In the genomic region with DNA sequence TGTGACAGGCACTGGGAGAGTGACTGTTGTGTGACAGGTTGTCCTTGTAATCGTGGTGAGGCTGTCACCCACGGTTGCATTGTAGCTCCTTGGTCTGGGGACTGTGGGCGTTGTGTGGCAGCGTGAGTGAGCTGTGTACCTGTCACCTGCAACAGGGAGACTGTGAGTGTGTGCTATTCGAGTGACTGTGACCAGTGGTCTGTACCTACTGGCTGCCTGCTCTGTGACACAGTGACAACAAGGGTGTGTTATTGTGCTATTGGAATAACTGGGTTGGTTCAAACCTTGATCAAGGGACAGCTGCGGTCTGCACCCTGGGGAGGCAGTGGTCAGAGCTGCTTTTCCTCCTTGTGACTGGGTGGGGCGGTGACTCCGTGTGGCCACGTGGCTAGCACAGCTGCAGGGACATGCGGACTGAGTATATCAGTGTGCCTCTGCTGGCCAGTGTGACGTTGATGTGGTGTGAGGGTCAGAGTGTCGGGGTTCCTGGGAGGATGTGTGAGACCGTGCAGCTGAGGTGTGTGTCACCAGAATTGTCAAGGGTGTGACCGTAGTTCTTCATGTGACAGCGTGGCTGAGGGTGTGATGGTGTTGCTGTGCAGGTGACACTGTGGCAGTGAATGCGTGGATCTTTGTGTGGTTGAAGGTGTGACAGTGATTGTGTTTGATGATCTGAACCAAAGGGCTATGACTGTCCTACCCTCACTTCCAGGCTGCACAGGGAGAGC, we compare ENCODE assay signal across 9 cellular contexts. TPM values are rescaled to one million over a fixed set of nuclear protein-coding genes. Genes with fewer than 3 reads are reported as not detected.
DNase-seq lines count a peak whose midpoint lies in the region; ATAC-seq, FAIRE-seq and TF ChIP-seq lines count a peak whose summit lies in the region.
"Had no signal": no experiment of that assay in that cellular context is flagged by ENCODE, and none has a peak within 500 bp of the region (broad histone marks: within the 10 kb centered on the region; RNA-seq: fewer than 3 reads in every experiment).

No MANE protein-coding gene starts in this region.

- H3K9me3 ChIP-seq in psoas muscle, result no peaks in the 10 kb centered on the region
- H3K9me3 ChIP-seq: HAP-1 had no signal

- 15 to 20% (median 20%) methylated on average over 16 of the region's 16 CpGs for WGBS in psoas muscle, 3 donors

- H3K27me3 ChIP-seq in psoas muscle (ENCODE audit: insufficient read depth in 3 of 3, low read length in 2 of 3), result no peaks in the 10 kb centered on the region

- DNase-seq in DMS53 treated with DMSO at 0.1 percent for 48 hours (lab: John Stamatoyannopoulos, UW; ENCODE audit: unreplicated experiment), result peak; percentile 18
- peak; percentile 14 for DNase-seq in NCI-H460 (ENCODE audit: extremely low read depth, low read depth)
- peak; percentile 65 to 75 for DNase-seq in frontal cortex (ENCODE audit: low spot score in 2 of 2)
- DNase-seq in psoas muscle, result peak; percentile 84 to 92
- no peak for DNase-seq in DMS114 treated with DMSO at 0.1 percent for 48 hours (lab: John Stamatoyannopoulos, UW; ENCODE audit: unreplicated experiment)

- H3K27ac ChIP-seq in psoas muscle, result peak overlapping the region; percentile 83

- ATAC-seq in psoas muscle (peak; percentile 90 to 95 (median 91)), GM21360 (IDR thresholded peaks at IDR 0.05; ENCODE audit: unreplicated experiment) (no peak), GM18505 (IDR thresholded peaks at IDR 0.05; ENCODE audit: unreplicated experiment) (no peak), GM19467 (IDR thresholded peaks at IDR 0.05; ENCODE audit: unreplicated experiment) (no peak)

- H3K4me3 ChIP-seq in psoas muscle, result peak overlapping the region; percentile 18
- H3K4me3 ChIP-seq: HAP-1 had no signal

- TF ChIP-seq CTCF in psoas muscle (IDR thresholded peaks at IDR 0.05), result no peak

- intact Hi-C loops in psoas muscle (cut with DNase I), result loop anchor here (2.0 kb wide), 3 partner anchors 48 to 78 kb away; no protein-coding TSS in a partner anchor

- H3K4me1 ChIP-seq in psoas muscle, result peaks cover 16% of the 10 kb centered on the region

- no peaks in the 10 kb centered on the region for H3K36me3 ChIP-seq in psoas muscle (ENCODE audit: insufficient read depth in 1 of 2, low read depth in 1 of 2)
- H3K36me3 ChIP-seq: HAP-1 had no signal

- TF ChIP-seq POLR2A in GM18505 (IDR thresholded peaks at IDR 0.05; ENCODE audit: borderline replicate concordance, extremely low read depth, insufficient read depth, insufficient read length), result no peak

- FAIRE-seq in frontal cortex (lab: Jason Lieb, UNC), result no peak

RNA-seq across cellular contexts. Expression of gene NFIX, which starts 10.1 kb away (rescaled TPM):
- 5.2 and 8.2 TPM in 2 replicates for total RNA-seq in NCI-H460 (2014; rRNA removed; shearing (Covaris generic))
- 2.2 and 3.8 TPM in 2 replicates for polyA plus RNA-seq in NCI-H460 (2014; cell fraction: nucleus; rRNA removed)
- 41.6 TPM for total RNA-seq in frontal cortex
- total RNA-seq in psoas muscle, result 100 to 1,000 TPM; 220 to 347 (median 268) TPM
- 100 to 1,000 TPM in 1 of 3 donors, 10 to 100 TPM in 2; 22.2 to 158 (median 43.8) TPM for polyA plus RNA-seq in psoas muscle

RNA-seq across cellular contexts. Expression of gene DAND5, which starts 15.8 kb away (rescaled TPM):
- total RNA-seq in NCI-H460 (2014; rRNA removed; shearing (Covaris generic)), result not detected in 2 replicates
- polyA plus RNA-seq in NCI-H460 (2014; cell fraction: nucleus; rRNA removed), result not detected in 2 replicates
- total RNA-seq in frontal cortex (under 0.01 TPM), psoas muscle (under 1 TPM in 1 of 4 donors, not detected in 3; 0.26 TPM)
- polyA plus RNA-seq in psoas muscle, result not detected

RNA-seq across cellular contexts. Expression of gene GADD45GIP1, which starts 28.2 kb away (rescaled TPM):
- 24.7 and 27.4 TPM in 2 replicates for total RNA-seq in NCI-H460 (2014; rRNA removed; shearing (Covaris generic))
- 24.4 and 47.8 TPM in 2 replicates for polyA plus RNA-seq in NCI-H460 (2014; cell fraction: nucleus; rRNA removed)
- total RNA-seq in frontal cortex, result 21.6 TPM
- total RNA-seq in psoas muscle, result 10 to 100 TPM; 22.4 to 35.6 (median 29.3) TPM
- 100 to 1,000 TPM in 1 of 3 donors, 10 to 100 TPM in 2; 50.6 to 119 (median 62.5) TPM for polyA plus RNA-seq in psoas muscle

RNA-seq across cellular contexts. Expression of gene RAD23A, which starts 39.6 kb away (rescaled TPM):
- 165 and 189 TPM in 2 replicates for total RNA-seq in NCI-H460 (2014; rRNA removed; shearing (Covaris generic))
- 102 and 137 TPM in 2 replicates for polyA plus RNA-seq in NCI-H460 (2014; cell fraction: nucleus; rRNA removed)
- total RNA-seq in frontal cortex (18.3 TPM), psoas muscle (100 to 1,000 TPM; 424 to 704 (median 500) TPM)
- polyA plus RNA-seq in psoas muscle, result 100 to 1,000 TPM; 403 to 801 (median 728) TPM

RNA-seq across cellular contexts. Expression of gene CALR, which starts 46.8 kb away (rescaled TPM):
- 378 and 410 TPM in 2 replicates for total RNA-seq in NCI-H460 (2014; rRNA removed; shearing (Covaris generic))
- 675 and 960 TPM in 2 replicates for polyA plus RNA-seq in NCI-H460 (2014; cell fraction: nucleus; rRNA removed)
- total RNA-seq in frontal cortex (298 TPM), psoas muscle (100 to 1,000 TPM; 124 to 219 (median 175) TPM)
- polyA plus RNA-seq in psoas muscle, result 100 to 1,000 TPM; 134 to 273 (median 146) TPM

Comparison
In these comparisons a context has a peak if more than half of its experiments do, and no peak if none do; other contexts are left out.
1. ATAC-seq: peak in psoas muscle (4 of 4); none in GM21360 (single experiment), GM18505 (single experiment) and GM19467 (single experiment).